In the genomic region with DNA sequence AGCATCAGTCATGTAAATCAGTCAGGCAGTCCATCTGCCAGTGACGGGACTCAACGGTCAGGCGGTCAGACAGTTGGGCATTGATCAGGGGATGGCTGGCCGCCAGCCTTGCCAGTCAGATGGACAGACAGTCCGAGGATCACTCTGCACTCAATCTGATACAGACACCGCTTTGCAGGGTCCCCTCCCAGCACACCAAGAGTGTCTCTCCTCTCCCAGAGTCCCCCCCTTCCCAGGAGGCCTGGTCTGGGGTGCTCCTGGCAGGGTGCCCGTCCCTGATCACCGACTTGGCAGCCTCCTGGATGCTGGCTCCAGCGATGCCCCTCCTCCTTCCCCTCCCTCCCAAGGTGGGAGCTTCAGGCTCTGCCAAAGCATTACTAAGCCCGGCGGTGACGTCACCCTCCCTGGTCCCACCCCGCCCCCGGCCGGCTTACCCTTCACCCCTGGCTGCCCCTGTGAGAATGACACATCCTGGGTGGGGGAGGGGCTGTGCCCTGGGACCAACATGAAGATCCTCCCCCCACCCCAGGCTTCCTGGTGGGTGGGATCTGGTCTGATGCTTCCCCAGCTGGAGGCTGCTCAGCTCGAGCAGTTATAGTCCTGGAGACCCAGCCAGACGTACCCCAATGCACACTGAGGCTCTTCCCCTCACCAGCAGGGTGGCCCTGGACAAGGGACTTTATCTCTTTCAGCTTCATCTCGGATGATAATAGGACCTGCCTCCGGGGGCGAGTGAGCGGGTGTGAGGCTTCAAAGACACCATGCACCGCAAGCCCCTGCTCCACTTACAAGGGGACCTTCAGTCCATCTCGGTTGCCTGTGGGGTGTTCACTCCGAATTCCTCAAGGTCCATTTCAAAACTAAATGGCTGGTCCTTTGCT, we compare ENCODE assay signal across 8 cellular contexts.
DNase-seq lines count a peak whose midpoint lies in the region; FAIRE-seq and TF ChIP-seq lines count a peak whose summit lies in the region.

No MANE protein-coding gene starts in this region.

- DNase-seq in ELF-1 (ENCODE audit: low read depth, low spot score) = peak; percentile 91
- peak; percentile 91 for DNase-seq in NCI-H1105 (lab: John Stamatoyannopoulos, UW)
- peak; percentile 81 for DNase-seq in amniotic epithelial cell (ENCODE audit: low read depth)
- peak; percentile 94 for DNase-seq in iPS-NIHi7 (ENCODE audit: extremely low spot score)
- DNase-seq in stromal cell of bone marrow (ENCODE audit: low read depth) = peak; percentile 28
- DNase-seq in GM12892 (ENCODE audit: insufficient read length) = no peak
- DNase-seq in ureter (ENCODE audit: low spot score) = no peak
- DNase-seq in GDM1 (lab: John Stamatoyannopoulos, UW) = no peak

- no peak for TF ChIP-seq POLR2A in GM12892 (IDR thresholded peaks at IDR 0.05; ENCODE audit: low read depth, low read length)

- FAIRE-seq in GM12892 (lab: Jason Lieb, UNC) = no peak

Comparison
In these comparisons a context has a peak if more than half of its experiments do, and no peak if none do; other contexts are left out.
1. DNase-seq: peak in ELF-1 (single experiment), NCI-H1105 (single experiment), amniotic epithelial cell (single experiment), iPS-NIHi7 (single experiment) and stromal cell of bone marrow (single experiment); none in GM12892 (single experiment), ureter (single experiment) and GDM1 (single experiment).